Comparison of ENCODE assay signal across 1 cellular context in the genomic region with DNA sequence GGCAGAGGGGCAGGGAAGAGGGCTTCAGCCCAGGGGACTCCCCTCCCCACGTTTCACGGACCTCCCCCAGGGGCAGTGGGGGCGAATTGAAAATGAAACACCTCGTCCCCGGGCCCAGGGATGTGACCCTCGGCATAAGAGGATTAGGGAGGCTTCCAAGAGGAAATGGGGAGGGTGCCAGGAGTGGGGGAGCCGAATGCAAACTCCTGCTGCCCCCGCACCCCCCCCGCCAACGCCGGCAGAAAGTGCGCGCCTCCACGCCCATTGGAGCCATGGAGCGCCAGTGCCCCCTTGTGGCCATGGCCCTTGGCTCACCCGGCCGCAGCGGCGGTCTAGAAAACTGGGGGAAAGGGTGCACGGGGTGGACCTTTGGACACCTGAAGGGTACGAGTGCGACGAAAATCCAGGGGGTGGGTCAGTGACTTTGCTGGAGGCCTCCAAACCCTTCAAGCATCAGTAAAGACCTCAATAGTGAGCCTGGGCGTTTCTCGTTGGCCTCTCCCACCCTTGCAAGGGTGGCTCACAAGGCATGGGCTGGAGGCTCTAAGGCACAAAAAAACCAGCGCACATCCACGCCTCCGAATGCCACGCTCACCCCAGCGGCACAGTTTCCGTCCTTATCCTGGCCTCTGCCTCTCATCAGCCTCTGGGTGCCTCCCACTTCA.
TF ChIP-seq lines count a peak whose summit lies in the region.

No MANE protein-coding gene starts in this region.

TF ChIP-seq in GM12878, 131 proteins besides CTCF, POLR2A, EP300 and RAD21 (continued from another document):
- no peak for TF ChIP-seq ZBTB40 (IDR thresholded peaks at IDR 0.05; ENCODE audit: borderline replicate concordance)
- TF ChIP-seq ZNF384 (IDR thresholded peaks at IDR 0.05; ENCODE audit: borderline replicate concordance, low read depth, low read length), result no peak
- TF ChIP-seq TBL1XR1 (IDR thresholded peaks at IDR 0.05; ENCODE audit: low read depth, low read length), result no peak
- peak; percentile 58 for TF ChIP-seq SMC3 (IDR thresholded peaks at IDR 0.05; ENCODE audit: borderline replicate concordance, low read length)
- TF ChIP-seq CREM (IDR thresholded peaks at IDR 0.05; ENCODE audit: low read depth), result no peak
- no peak for TF ChIP-seq CBX5 (IDR thresholded peaks at IDR 0.05; ENCODE audit: low read depth)
- no peak for TF ChIP-seq YBX1 (IDR thresholded peaks at IDR 0.05)
- 0 out of 2 replicates have a peak, but pooled peaks have one; percentile 6 for TF ChIP-seq RUNX3 (IDR thresholded peaks at IDR 0.05; ENCODE audit: low read length)
